Comparison of ENCODE assay signal across 1 cellular context in the genomic region with DNA sequence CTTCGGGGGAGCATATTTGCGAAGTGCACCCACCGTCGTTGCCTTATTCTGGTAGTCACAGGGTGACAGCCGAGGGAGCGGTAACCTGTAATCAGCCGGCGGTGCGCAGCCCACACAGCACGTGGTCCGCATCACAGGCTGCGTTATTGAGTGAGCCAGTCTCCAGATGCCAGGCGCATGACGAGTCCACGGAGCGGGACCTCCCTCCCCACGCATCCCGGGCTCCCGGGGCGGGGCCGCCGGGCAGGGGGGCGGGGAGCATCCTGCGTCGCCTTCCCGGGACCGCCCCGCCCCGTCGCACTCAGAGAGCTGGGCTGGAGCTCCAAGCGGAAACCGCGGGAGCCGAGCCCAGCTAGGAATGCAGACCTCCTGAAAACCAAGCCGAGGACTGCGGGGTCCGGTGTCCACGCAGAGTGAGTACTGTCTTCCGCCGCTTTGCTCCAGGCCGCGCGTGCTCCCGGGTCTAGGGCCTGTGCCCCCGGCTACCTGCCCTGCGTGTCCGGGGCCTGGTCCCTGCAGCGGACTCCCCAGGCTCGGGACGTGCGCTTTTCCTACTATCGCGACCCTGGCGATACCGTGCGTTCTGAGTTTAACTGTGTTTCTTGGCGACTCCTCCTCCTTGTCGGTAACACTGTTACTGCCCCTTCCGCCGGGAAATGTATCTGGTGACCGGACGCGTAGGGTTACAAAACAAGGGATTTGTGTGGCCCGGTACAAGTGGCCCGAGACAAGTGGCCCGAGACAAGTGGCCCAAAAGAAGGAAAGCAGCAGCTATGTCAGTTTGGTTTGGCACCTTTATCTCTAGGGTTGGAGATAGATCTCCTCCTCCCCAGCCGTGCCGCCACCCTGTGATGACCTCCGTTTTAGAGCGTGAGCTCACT.
A peak's percentile ranks its signal among the peaks of the same experiment; 100 is the strongest.
TF ChIP-seq lines count a peak whose summit lies in the region.

No MANE protein-coding gene starts in this region.

TF ChIP-seq in K562, 482 proteins besides CTCF, POLR2A, EP300 and RAD21 (continued from another document and continues in another):
- TF ChIP-seq PATZ1 (CRISPR knock-in tag; IDR thresholded peaks at IDR 0.05; ENCODE audit: borderline replicate concordance) (no peak), SMARCE1 (IDR thresholded peaks at IDR 0.05) (peak; percentile 27), PTBP1 (IDR thresholded peaks at IDR 0.05; ENCODE audit: low read depth, low read length) (no peak), CTBP1 (IDR thresholded peaks at IDR 0.05; ENCODE audit: borderline replicate concordance) (peak; percentile 65; the same call in 1 of the 2 replicates), HNRNPUL1 (IDR thresholded peaks at IDR 0.05; ENCODE audit: low read length) (no peak), MCM3 (IDR thresholded peaks at IDR 0.05) (no peak), MBD2 (IDR thresholded peaks at IDR 0.05; ENCODE audit: borderline replicate concordance, low read depth) (peak; percentile 40), ZNF282 (CRISPR knock-in tag; IDR thresholded peaks at IDR 0.05) (no peak; the same call in 1 of the 2 replicates), ZNF639 (CRISPR knock-in tag; conservative IDR thresholded peaks at IDR 0.05 in 1 of 2, IDR thresholded peaks at IDR 0.05 in 1 of 2) (peak in 1 of 2 experiments; percentile 50; a peak in 1 of 4 replicates), CXXC5 (CRISPR knock-in tag; IDR thresholded peaks at IDR 0.05) (peak; percentile 83), FOXA3 (CRISPR knock-in tag; conservative IDR thresholded peaks at IDR 0.05 in 1 of 2, IDR thresholded peaks at IDR 0.05 in 1 of 2) (no peak), FOSL1 (tag; conservative IDR thresholded peaks at IDR 0.05) (peak; percentile 83), SMAD2 (IDR thresholded peaks at IDR 0.05; ENCODE audit: low read depth, low read length) (no peak), HSF4 (CRISPR knock-in tag; IDR thresholded peaks at IDR 0.05; ENCODE audit: borderline replicate concordance) (no peak), MCM2 (IDR thresholded peaks at IDR 0.05; ENCODE audit: low read depth) (no peak), NR4A1 (CRISPR knock-in tag; IDR thresholded peaks at IDR 0.05) (no peak), NR4A1 (tag; IDR thresholded peaks at IDR 0.05) (no peak), EP400 (IDR thresholded peaks at IDR 0.05) (peak; percentile 64), ZNF277 (CRISPR knock-in tag; IDR thresholded peaks at IDR 0.05; ENCODE audit: borderline replicate concordance) (no peak), KLF1 (tag; IDR thresholded peaks at IDR 0.05) (no peak; the same call in 1 of the 2 replicates), BCLAF1 (IDR thresholded peaks at IDR 0.05; ENCODE audit: borderline replicate concordance in 1 of 2, control insufficient read depth in 1 of 2, low read depth in 2 of 2, low read length in 1 of 2) (no peak), MTA3 (IDR thresholded peaks at IDR 0.05; ENCODE audit: borderline replicate concordance) (peak; percentile 83; the same call in 1 of the 2 replicates), PRPF4 (IDR thresholded peaks at IDR 0.05; ENCODE audit: insufficient read depth, low read depth, low read length, poor library complexity, severe bottlenecking) (no peak), ZNF146 (CRISPR knock-in tag; IDR thresholded peaks at IDR 0.05; ENCODE audit: unreplicated experiment) (no peak), HES1 (IDR thresholded peaks at IDR 0.05; ENCODE audit: low read depth) (no peak), ZNF830 (CRISPR knock-in tag; IDR thresholded peaks at IDR 0.05) (no peak), ARNT (IDR thresholded peaks at IDR 0.05) (no peak), KAT8 (IDR thresholded peaks at IDR 0.05; ENCODE audit: low read depth) (no peak)
- TF ChIP-seq, protein P1, sequence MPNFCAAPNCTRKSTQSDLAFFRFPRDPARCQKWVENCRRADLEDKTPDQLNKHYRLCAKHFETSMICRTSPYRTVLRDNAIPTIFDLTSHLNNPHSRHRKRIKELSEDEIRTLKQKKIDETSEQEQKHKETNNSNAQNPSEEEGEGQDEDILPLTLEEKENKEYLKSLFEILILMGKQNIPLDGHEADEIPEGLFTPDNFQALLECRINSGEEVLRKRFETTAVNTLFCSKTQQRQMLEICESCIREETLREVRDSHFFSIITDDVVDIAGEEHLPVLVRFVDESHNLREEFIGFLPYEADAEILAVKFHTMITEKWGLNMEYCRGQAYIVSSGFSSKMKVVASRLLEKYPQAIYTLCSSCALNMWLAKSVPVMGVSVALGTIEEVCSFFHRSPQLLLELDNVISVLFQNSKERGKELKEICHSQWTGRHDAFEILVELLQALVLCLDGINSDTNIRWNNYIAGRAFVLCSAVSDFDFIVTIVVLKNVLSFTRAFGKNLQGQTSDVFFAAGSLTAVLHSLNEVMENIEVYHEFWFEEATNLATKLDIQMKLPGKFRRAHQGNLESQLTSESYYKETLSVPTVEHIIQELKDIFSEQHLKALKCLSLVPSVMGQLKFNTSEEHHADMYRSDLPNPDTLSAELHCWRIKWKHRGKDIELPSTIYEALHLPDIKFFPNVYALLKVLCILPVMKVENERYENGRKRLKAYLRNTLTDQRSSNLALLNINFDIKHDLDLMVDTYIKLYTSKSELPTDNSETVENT (CRISPR knock-in tag; IDR thresholded peaks at IDR 0.05): no peak
- TF ChIP-seq, protein P2, sequence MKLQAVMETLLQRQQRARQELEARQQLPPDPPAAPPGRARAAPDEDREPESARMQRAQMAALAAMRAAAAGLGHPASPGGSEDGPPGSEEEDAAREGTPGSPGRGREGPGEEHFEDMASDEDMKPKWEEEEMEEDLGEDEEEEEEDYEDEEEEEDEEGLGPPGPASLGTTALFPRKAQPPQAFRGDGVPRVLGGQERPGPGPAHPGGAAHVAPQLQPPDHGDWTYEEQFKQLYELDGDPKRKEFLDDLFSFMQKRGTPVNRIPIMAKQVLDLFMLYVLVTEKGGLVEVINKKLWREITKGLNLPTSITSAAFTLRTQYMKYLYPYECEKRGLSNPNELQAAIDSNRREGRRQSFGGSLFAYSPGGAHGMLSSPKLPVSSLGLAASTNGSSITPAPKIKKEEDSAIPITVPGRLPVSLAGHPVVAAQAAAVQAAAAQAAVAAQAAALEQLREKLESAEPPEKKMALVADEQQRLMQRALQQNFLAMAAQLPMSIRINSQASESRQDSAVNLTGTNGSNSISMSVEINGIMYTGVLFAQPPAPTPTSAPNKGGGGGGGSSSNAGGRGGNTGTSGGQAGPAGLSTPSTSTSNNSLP (IDR thresholded peaks at IDR 0.05; ENCODE audit: borderline replicate concordance, low read depth, low read length): no peak
- TF ChIP-seq, protein P3, sequence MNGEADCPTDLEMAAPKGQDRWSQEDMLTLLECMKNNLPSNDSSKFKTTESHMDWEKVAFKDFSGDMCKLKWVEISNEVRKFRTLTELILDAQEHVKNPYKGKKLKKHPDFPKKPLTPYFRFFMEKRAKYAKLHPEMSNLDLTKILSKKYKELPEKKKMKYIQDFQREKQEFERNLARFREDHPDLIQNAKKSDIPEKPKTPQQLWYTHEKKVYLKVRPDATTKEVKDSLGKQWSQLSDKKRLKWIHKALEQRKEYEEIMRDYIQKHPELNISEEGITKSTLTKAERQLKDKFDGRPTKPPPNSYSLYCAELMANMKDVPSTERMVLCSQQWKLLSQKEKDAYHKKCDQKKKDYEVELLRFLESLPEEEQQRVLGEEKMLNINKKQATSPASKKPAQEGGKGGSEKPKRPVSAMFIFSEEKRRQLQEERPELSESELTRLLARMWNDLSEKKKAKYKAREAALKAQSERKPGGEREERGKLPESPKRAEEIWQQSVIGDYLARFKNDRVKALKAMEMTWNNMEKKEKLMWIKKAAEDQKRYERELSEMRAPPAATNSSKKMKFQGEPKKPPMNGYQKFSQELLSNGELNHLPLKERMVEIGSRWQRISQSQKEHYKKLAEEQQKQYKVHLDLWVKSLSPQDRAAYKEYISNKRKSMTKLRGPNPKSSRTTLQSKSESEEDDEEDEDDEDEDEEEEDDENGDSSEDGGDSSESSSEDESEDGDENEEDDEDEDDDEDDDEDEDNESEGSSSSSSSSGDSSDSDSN (IDR thresholded peaks at IDR 0.05; ENCODE audit: borderline replicate concordance in 1 of 2, low read depth in 2 of 2, low read length in 2 of 2): 0 out of 4 replicates have a peak, but pooled peaks of 1 of the 2 experiments have one; percentile 4
- TF ChIP-seq, protein P4, sequence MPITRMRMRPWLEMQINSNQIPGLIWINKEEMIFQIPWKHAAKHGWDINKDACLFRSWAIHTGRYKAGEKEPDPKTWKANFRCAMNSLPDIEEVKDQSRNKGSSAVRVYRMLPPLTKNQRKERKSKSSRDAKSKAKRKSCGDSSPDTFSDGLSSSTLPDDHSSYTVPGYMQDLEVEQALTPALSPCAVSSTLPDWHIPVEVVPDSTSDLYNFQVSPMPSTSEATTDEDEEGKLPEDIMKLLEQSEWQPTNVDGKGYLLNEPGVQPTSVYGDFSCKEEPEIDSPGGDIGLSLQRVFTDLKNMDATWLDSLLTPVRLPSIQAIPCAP (CRISPR knock-in tag; IDR thresholded peaks at IDR 0.05; ENCODE audit: borderline replicate concordance): peak; percentile 43; the same call in 1 of the 2 replicates
- TF ChIP-seq, protein P5, sequence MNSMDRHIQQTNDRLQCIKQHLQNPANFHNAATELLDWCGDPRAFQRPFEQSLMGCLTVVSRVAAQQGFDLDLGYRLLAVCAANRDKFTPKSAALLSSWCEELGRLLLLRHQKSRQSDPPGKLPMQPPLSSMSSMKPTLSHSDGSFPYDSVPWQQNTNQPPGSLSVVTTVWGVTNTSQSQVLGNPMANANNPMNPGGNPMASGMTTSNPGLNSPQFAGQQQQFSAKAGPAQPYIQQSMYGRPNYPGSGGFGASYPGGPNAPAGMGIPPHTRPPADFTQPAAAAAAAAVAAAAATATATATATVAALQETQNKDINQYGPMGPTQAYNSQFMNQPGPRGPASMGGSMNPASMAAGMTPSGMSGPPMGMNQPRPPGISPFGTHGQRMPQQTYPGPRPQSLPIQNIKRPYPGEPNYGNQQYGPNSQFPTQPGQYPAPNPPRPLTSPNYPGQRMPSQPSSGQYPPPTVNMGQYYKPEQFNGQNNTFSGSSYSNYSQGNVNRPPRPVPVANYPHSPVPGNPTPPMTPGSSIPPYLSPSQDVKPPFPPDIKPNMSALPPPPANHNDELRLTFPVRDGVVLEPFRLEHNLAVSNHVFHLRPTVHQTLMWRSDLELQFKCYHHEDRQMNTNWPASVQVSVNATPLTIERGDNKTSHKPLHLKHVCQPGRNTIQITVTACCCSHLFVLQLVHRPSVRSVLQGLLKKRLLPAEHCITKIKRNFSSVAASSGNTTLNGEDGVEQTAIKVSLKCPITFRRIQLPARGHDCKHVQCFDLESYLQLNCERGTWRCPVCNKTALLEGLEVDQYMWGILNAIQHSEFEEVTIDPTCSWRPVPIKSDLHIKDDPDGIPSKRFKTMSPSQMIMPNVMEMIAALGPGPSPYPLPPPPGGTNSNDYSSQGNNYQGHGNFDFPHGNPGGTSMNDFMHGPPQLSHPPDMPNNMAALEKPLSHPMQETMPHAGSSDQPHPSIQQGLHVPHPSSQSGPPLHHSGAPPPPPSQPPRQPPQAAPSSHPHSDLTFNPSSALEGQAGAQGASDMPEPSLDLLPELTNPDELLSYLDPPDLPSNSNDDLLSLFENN (IDR thresholded peaks at IDR 0.05; ENCODE audit: low read depth in 2 of 2, low read length in 2 of 2): no peak
